6 cellular contexts compared by ENCODE assay signal in genomic region chr19:11033763-11034162, GRCh38.
"Had no signal": no experiment of that assay in that cellular context is flagged by ENCODE, and none has a peak within 500 bp of the region (broad histone marks: within the 10 kb centered on the region; RNA-seq: fewer than 3 reads in every experiment).

No MANE protein-coding gene starts in this region.

- H3K4me2 ChIP-seq: GM23338, KMS-11 had no signal

- H3K9ac ChIP-seq: KMS-11 had no signal

- ATAC-seq: GM23338 had no signal

- H3K27ac ChIP-seq: KMS-11 had no signal

- H3K4me3 Mint-ChIP-seq: GM23338, H9, IgD-negative memory B cell had no signal

- H3K4me1 Mint-ChIP-seq: GM23338, H9 had no signal

- H3K9me3 Mint-ChIP-seq: GM23338, H9, IgD-negative memory B cell had no signal

- H3K27ac Mint-ChIP-seq: GM23338 had no signal

- H2AFZ ChIP-seq: GM23338 had no signal

- H3K4me3 ChIP-seq: GM23338 had no signal

- DNase-seq: H9, HCEC 1CT, KBM-7 had no signal

- H3K27me3 Mint-ChIP-seq: IgD-negative memory B cell had no signal
